ENCODE assay signal across 13 cellular contexts in the genomic region with DNA sequence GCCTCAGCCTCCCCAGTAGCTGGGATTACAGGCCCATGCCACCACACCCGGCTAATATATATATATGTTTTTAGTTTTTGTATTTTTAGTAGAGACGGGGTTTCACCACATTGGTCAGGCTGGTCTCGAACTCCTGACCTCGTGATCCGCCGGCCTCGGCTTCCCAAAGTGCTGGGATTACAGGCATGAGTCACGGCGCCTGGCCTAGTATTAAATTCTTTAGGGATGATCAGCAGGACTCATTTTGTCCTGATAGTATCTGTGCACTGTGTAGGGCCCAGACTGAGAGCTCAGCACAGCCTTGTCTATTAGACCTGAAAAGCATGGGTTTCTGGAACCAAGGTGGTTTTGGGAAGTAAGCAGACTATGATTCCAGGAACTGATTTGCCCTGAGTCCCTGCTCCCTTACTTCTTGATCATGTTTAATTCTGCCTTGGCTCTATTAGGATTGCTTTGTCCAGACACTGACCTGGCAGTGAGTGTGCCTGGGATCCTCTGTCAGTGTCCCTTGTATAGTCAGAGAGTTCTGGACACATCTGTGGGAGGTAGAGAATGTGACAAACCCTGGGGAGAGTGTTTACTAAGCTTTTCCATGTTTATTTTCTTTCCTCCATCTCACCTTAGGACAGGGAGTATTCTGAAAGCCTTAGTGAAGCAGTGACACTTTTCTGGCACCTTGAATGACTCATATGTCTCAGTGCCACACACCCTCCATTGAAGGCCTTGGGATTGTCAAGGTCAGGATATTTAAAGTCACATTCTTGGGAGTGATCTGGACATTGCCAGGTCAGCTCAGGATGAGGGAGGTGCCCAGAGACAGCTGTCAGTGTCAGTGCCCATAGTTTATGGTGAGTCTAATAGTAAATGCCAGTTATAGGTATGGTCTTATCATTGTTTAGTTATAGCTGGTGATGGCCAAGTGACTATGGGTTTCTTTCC. TPM values are rescaled to one million over a fixed set of nuclear protein-coding genes. Genes with fewer than 3 reads are reported as not detected.
DNase-seq lines count a peak whose midpoint lies in the region; ATAC-seq, FAIRE-seq and TF ChIP-seq lines count a peak whose summit lies in the region.
"Had no signal": no experiment of that assay in that cellular context is flagged by ENCODE, and none has a peak within 500 bp of the region (broad histone marks: within the 10 kb centered on the region; RNA-seq: fewer than 3 reads in every experiment).

No MANE protein-coding gene starts in this region.

- H3K9ac ChIP-seq in HCT116 (ENCODE audit: low read length) (no peak overlapping the region), adipocyte (ENCODE audit: low read length) (no peak overlapping the region)

- in situ Hi-C loops in gastrocnemius medialis (cut with MboI; ENCODE audit: low sequenced_read_pairs in 4 of 4) = no loop called here

- RAD21 ChIA-PET in HCT116 (lab: Charles Lee; ENCODE audit: low non-redundant PET in 1 of 2, low total read pairs in 2 of 2, uncharacterized antibody in 2 of 2, unreplicated experiment in 2 of 2) = interaction anchor here in 1 of 2 experiments (0.5 kb wide), 1 partner anchor 37 kb away, joined by 3 read pairs; no protein-coding TSS in a partner anchor

- no peaks in the 10 kb centered on the region for H3K36me3 ChIP-seq in HCT116 (ENCODE audit: control insufficient read depth in 1 of 2, insufficient read depth in 2 of 2, low read length in 2 of 2)
- H3K36me3 ChIP-seq in adipocyte (ENCODE audit: control insufficient read depth, insufficient read depth, low read length, severe bottlenecking) = no peaks in the 10 kb centered on the region
- H3K36me3 ChIP-seq in heart left ventricle = no peaks in the 10 kb centered on the region
- H3K36me3 ChIP-seq in gastrocnemius medialis = no peaks in the 10 kb centered on the region

- H3K4me3 Mint-ChIP-seq in naive thymus-derived CD8-positive, alpha-beta T cell = no peak overlapping the region
- H3K4me3 Mint-ChIP-seq: stimulated activated naive CD8-positive, alpha-beta T cell treated with anti-CD3 and anti-CD28 coated beads, Interleukin-15, Interleukin-2, amounts not matched to agents 100 ng/mL and 50 ng/mL, for 24 hours had no signal

- no peaks in the 10 kb centered on the region for H3K79me2 ChIP-seq in HCT116 (ENCODE audit: insufficient read depth, low read length)

- H3K4me1 ChIP-seq in HCT116 (ENCODE audit: control insufficient read depth in 1 of 2, insufficient read depth in 2 of 2, low read length in 2 of 2) (peaks cover 10 to 20% of the 10 kb centered on the region in 2 experiments; a peak in 3 of 4 replicates), adipocyte (ENCODE audit: control insufficient read depth, insufficient read depth, low read length) (peaks cover 15% of the 10 kb centered on the region), heart left ventricle (peaks cover 0 to 19% (median 2%) of the 10 kb centered on the region in 12 donors), gastrocnemius medialis (peaks cover 10 to 21% of the 10 kb centered on the region in 2 donors)

- no peak for TF ChIP-seq RAD21 in HCT116 (IDR thresholded peaks at IDR 0.05; ENCODE audit: low read depth)

- FAIRE-seq in frontal cortex (lab: Jason Lieb, UNC) = no peak
- FAIRE-seq: H54 had no signal

- no peaks in the 10 kb centered on the region for H3K4me1 Mint-ChIP-seq in naive thymus-derived CD8-positive, alpha-beta T cell

- peaks cover 0 to 2% (median 0%) of the 10 kb centered on the region in 5 donors for H3K27me3 Mint-ChIP-seq in naive thymus-derived CD8-positive, alpha-beta T cell
- H3K27me3 Mint-ChIP-seq: stimulated activated naive CD8-positive, alpha-beta T cell treated with anti-CD3 and anti-CD28 coated beads, Interleukin-15, Interleukin-2, amounts not matched to agents 100 ng/mL and 50 ng/mL, for 24 hours had no signal

- no peaks in the 10 kb centered on the region for H4K20me1 ChIP-seq in HCT116 (ENCODE audit: insufficient read depth)

- no peaks in the 10 kb centered on the region for H3K9me2 ChIP-seq in HCT116 (ENCODE audit: insufficient read depth)

- H3K36me3 Mint-ChIP-seq in naive thymus-derived CD8-positive, alpha-beta T cell = peaks cover 0 to 7% (median 6%) of the 10 kb centered on the region in 3 donors

- TF ChIP-seq CTCF in HCT116 (IDR thresholded peaks at IDR 0.05 in 2 of 3, conservative IDR thresholded peaks at IDR 0.05 in 1 of 3; ENCODE audit: borderline replicate concordance in 1 of 3, insufficient read depth in 1 of 3, low read depth in 2 of 3, low read length in 2 of 3) = no peak
- no peak for TF ChIP-seq CTCF in heart left ventricle (IDR thresholded peaks at IDR 0.05)
- no peak for TF ChIP-seq CTCF in gastrocnemius medialis (IDR thresholded peaks at IDR 0.05 in 4 of 5, conservative IDR thresholded peaks at IDR 0.05 in 1 of 5)

- intact Hi-C loops in HCT116 (cut with micrococcal nuclease) (no loop called here), heart left ventricle (cut with DNase I) (no loop called here), gastrocnemius medialis (cut with DNase I; ENCODE audit: low total_unique reads) (no loop called here)

- TF ChIP-seq POLR2A in HCT116 (IDR thresholded peaks at IDR 0.05; ENCODE audit: borderline replicate concordance, extremely low read depth, insufficient read depth, insufficient read length) (no peak), heart left ventricle (IDR thresholded peaks at IDR 0.05) (no peak), gastrocnemius medialis (IDR thresholded peaks at IDR 0.05) (no peak)

- H3K27ac ChIP-seq in HCT116 (ENCODE audit: low read depth, low read length) = no peak overlapping the region
- H3K27ac ChIP-seq in heart left ventricle = peak overlapping the region; percentile 40 to 90 (median 70)
- peak overlapping the region; percentile 84 to 92 (median 88) for H3K27ac ChIP-seq in gastrocnemius medialis

- peak overlapping the region; percentile 37 for H2AFZ ChIP-seq in HCT116 (ENCODE audit: low read depth, low read length, poor library complexity, severe bottlenecking)

- H3K4me2 ChIP-seq in HCT116 (ENCODE audit: low read length) = peak overlapping the region; percentile 49

- CTCF ChIA-PET in HCT116 (lab: Charles Lee) = no interaction called here

- no peak overlapping the region for H3K4me3 ChIP-seq in HCT116 (replicated peaks in 1 of 2; ENCODE audit: low read depth in 1 of 2, low read length in 2 of 2)
- H3K4me3 ChIP-seq in adipocyte (ENCODE audit: low read length) = no peak overlapping the region
- H3K4me3 ChIP-seq in heart left ventricle = no peak overlapping the region
- no peak overlapping the region for H3K4me3 ChIP-seq in gastrocnemius medialis
- H3K4me3 ChIP-seq: skin epidermis had no signal

- ATAC-seq in HCT116 (peak; percentile 85), heart left ventricle (peak; percentile 62 to 94 (median 86)), gastrocnemius medialis (peak; percentile 98), HG02642 (IDR thresholded peaks at IDR 0.05; ENCODE audit: poor library complexity, unreplicated experiment) (no peak)
- ATAC-seq in naive thymus-derived CD8-positive, alpha-beta T cell = no peak

- BruUV-seq in HCT116 (replicated peaks; lab: Mats Ljungman, UMichigan) = no TSS peak

- H3K27ac Mint-ChIP-seq in naive thymus-derived CD8-positive, alpha-beta T cell = no peak overlapping the region
- H3K27ac Mint-ChIP-seq: stimulated activated naive CD8-positive, alpha-beta T cell treated with anti-CD3 and anti-CD28 coated beads, Interleukin-15, Interleukin-2, amounts not matched to agents 100 ng/mL and 50 ng/mL, for 24 hours had no signal

- WGBS in heart left ventricle, 4 donors = 78 to 89% (median 84%) methylated on average over 9 of the region's 9 CpGs

- POLR2A ChIA-PET in HCT116 (lab: Charles Lee) = interaction anchor here (1.8 kb wide), 1 partner anchor 16 kb away, joined by 7 read pairs; no protein-coding TSS in a partner anchor
- POLR2A ChIA-PET in naive thymus-derived CD8-positive, alpha-beta T cell (lab: Charles Lee) = no interaction called here

- peaks cover 0 to 18% (median 5%) of the 10 kb centered on the region in 9 donors for H3K9me3 Mint-ChIP-seq in naive thymus-derived CD8-positive, alpha-beta T cell

- DNase-seq in HCT116 (ENCODE audit: low read depth, low spot score) = peak; percentile 19
- peak; percentile 66 for DNase-seq in adipocyte (ENCODE audit: low read depth)
- no peak for DNase-seq in heart left ventricle
- DNase-seq in gastrocnemius medialis = peak; percentile 67 to 73
- DNase-seq in activated CD4-positive, alpha-beta T cell treated with anti-CD3 and anti-CD28 coated beads for 1 hour = no peak
- no peak for DNase-seq in frontal cortex (ENCODE audit: low spot score in 2 of 2)
- DNase-seq in naive thymus-derived CD8-positive, alpha-beta T cell = no peak
- DNase-seq: cortex of kidney, NCI-H1436 had no signal

- H3K9me3 ChIP-seq in HCT116 (ENCODE audit: control insufficient read depth in 1 of 2, insufficient read depth in 1 of 2, low read depth in 1 of 2, low read length in 2 of 2) (no peaks in the 10 kb centered on the region), adipocyte (ENCODE audit: control insufficient read depth, low read length) (no peaks in the 10 kb centered on the region), heart left ventricle (peaks cover 0 to 10% (median 0%) of the 10 kb centered on the region in 12 donors), gastrocnemius medialis (no peaks in the 10 kb centered on the region)

- H3K27me3 ChIP-seq in HCT116 (ENCODE audit: insufficient read depth, low read length) (no peaks in the 10 kb centered on the region), adipocyte (replicated peaks; ENCODE audit: control insufficient read depth, insufficient read depth, low read length) (no peaks in the 10 kb centered on the region), heart left ventricle (no peaks in the 10 kb centered on the region), gastrocnemius medialis (no peaks in the 10 kb centered on the region)

TF ChIP-seq in HCT116, 20 proteins besides CTCF, POLR2A, EP300 and RAD21 (continues in another document):
- no peak for TF ChIP-seq ATF3 (IDR thresholded peaks at IDR 0.05)
- no peak for TF ChIP-seq SRF (IDR thresholded peaks at IDR 0.05; ENCODE audit: low read depth)

RNA-seq across cellular contexts. Expression of gene CTDSP2, which starts 34.8 kb away (rescaled TPM):
- 82.7 TPM for total RNA-seq in HCT116 (2021; ENCODE audit: unreplicated experiment)
- 75.8 and 86.4 TPM in 2 replicates for polyA plus RNA-seq in HCT116 (2012)
- total RNA-seq in heart left ventricle = 100 to 1,000 TPM in 3 of 9 donors, 10 to 100 TPM in 6; 69.9 to 191 (median 89.3) TPM
- 10 to 100 TPM; 28.0 to 68.4 TPM for polyA plus RNA-seq in heart left ventricle
- total RNA-seq in gastrocnemius medialis = 100 to 1,000 TPM in 1 of 4 donors, 10 to 100 TPM in 3; 66.0 to 116 (median 83.4) TPM
- 14.7 TPM for total RNA-seq in frontal cortex
- total RNA-seq in naive thymus-derived CD8-positive, alpha-beta T cell = 100 to 1,000 TPM; 258 to 262 TPM
- polyA plus RNA-seq in naive thymus-derived CD8-positive, alpha-beta T cell = 10 to 100 TPM; 51.4 to 81.2 (median 71.5) TPM

Comparison
In these comparisons a context has a peak if more than half of its experiments do, and no peak if none do; other contexts are left out.
1. ATAC-seq: peak in HCT116 (single experiment), heart left ventricle (4 of 4) and gastrocnemius medialis (2 of 2); none in HG02642 (single experiment) and naive thymus-derived CD8-positive, alpha-beta T cell (0 of 2).
2. DNase-seq: peak in HCT116 (single experiment), adipocyte (single experiment) and gastrocnemius medialis (2 of 2); none in heart left ventricle (0 of 5), activated CD4-positive, alpha-beta T cell treated with anti-CD3 and anti-CD28 coated beads for 1 hour (single experiment), frontal cortex (0 of 2) and naive thymus-derived CD8-positive, alpha-beta T cell (0 of 10).